Comparison of ENCODE assay signal across 10 cellular contexts in genomic region chr6:35300848-35301247, GRCh38. TPM values are rescaled to one million over a fixed set of nuclear protein-coding genes. Genes with fewer than 3 reads are reported as not detected.
DNase-seq lines count a peak whose midpoint lies in the region; ATAC-seq, FAIRE-seq and TF ChIP-seq lines count a peak whose summit lies in the region.
"Had no signal": no experiment of that assay in that cellular context is flagged by ENCODE, and none has a peak within 500 bp of the region (broad histone marks: within the 10 kb centered on the region; RNA-seq: fewer than 3 reads in every experiment).

No MANE protein-coding gene starts in this region.

- H3K9me3 Mint-ChIP-seq in activated B cell treated with CpG ODN at 0.5 μM for 24 hours (no peaks in the 10 kb centered on the region), immature natural killer cell (no peaks in the 10 kb centered on the region)

- H3K4me3 ChIP-seq in right atrium auricular region = no peak overlapping the region
- H3K4me3 ChIP-seq in upper lobe of left lung = no peak overlapping the region

- DNase-seq in cardiac septum (ENCODE audit: low spot score) (peak; percentile 67), right atrium auricular region (ENCODE audit: low spot score) (no peak), activated B cell treated with CpG ODN at 0.5 μM for 24 hours (no peak), immature natural killer cell (peak; percentile 55 to 59 (median 55)), upper lobe of left lung (peak in 1 of 2 donors; percentile 65), HT-29 (ENCODE audit: low spot score) (no peak), frontal cortex (ENCODE audit: low spot score in 2 of 2) (no peak)
- DNase-seq: IMR-90, NCI-H526 had no signal

- H3K27ac Mint-ChIP-seq in activated B cell treated with CpG ODN at 0.5 μM for 24 hours (peak overlapping the region; percentile 97), immature natural killer cell (peak overlapping the region; percentile 98 to 100 (median 99))

- no peaks in the 10 kb centered on the region for H3K36me3 ChIP-seq in right atrium auricular region
- peaks cover 0 to 4% (median under 1%) of the 10 kb centered on the region in 4 donors for H3K36me3 ChIP-seq in upper lobe of left lung

- H3K27ac ChIP-seq in right atrium auricular region (no peak overlapping the region), upper lobe of left lung (peak overlapping the region; percentile 56 to 92 (median 72))

- H3K27me3 ChIP-seq in right atrium auricular region (no peaks in the 10 kb centered on the region), upper lobe of left lung (no peaks in the 10 kb centered on the region)

- no peak for ATAC-seq in activated B cell treated with CpG ODN at 0.5 μM for 24 hours (ENCODE audit: low read depth)
- no peak for ATAC-seq in upper lobe of left lung (ENCODE audit: low FRiP score in 2 of 2)
- no peak for ATAC-seq in HG03108 (IDR thresholded peaks at IDR 0.05; ENCODE audit: unreplicated experiment)

- intact Hi-C loops in cardiac septum (cut with DNase I) = no loop called here
- intact Hi-C loops in activated B cell treated with CpG ODN at 0.5 μM for 24 hours (cut with micrococcal nuclease) = no loop called here

- CTCF ChIA-PET in activated B cell treated with CpG ODN at 0.5 μM for 24 hours (lab: Charles Lee) = interaction anchor here (0.9 to 7.6 kb wide), 2 partner anchors 26 to 149 kb away, joined by 8 to 146 read pairs; no protein-coding TSS in a partner anchor

- TF ChIP-seq CTCF in right atrium auricular region (IDR thresholded peaks at IDR 0.05) = no peak
- no peak for TF ChIP-seq CTCF in activated B cell treated with CpG ODN at 0.5 μM for 24 hours (IDR thresholded peaks at IDR 0.05)
- no peak for TF ChIP-seq CTCF in upper lobe of left lung (IDR thresholded peaks at IDR 0.05)

- no peak for FAIRE-seq in frontal cortex (lab: Jason Lieb, UNC)

- H3K4me3 Mint-ChIP-seq in activated B cell treated with CpG ODN at 0.5 μM for 24 hours = peak overlapping the region; percentile 85
- H3K4me3 Mint-ChIP-seq in immature natural killer cell = peak overlapping the region; percentile 80 to 93 (median 83)

- POLR2A ChIA-PET in activated B cell treated with CpG ODN at 0.5 μM for 24 hours (lab: Charles Lee) = interaction anchor here (0.6 to 2.4 kb wide), 9 partner anchors 11 to 728 kb away, joined by 3 to 14 read pairs (median 4); partner anchors contain the start of gene RPL10A

- TF ChIP-seq POLR2A in upper lobe of left lung (IDR thresholded peaks at IDR 0.05) = no peak

- H3K27me3 Mint-ChIP-seq in activated B cell treated with CpG ODN at 0.5 μM for 24 hours (no peaks in the 10 kb centered on the region), immature natural killer cell (ENCODE audit: low read depth in 3 of 3) (peaks cover 3 to 12% (median 4%) of the 10 kb centered on the region in 3 donors)

- no peak for TF ChIP-seq EP300 in upper lobe of left lung (IDR thresholded peaks at IDR 0.05)

- H3K9me3 ChIP-seq in right atrium auricular region (no peaks in the 10 kb centered on the region), upper lobe of left lung (no peaks in the 10 kb centered on the region)

- H3K36me3 Mint-ChIP-seq in activated B cell treated with CpG ODN at 0.5 μM for 24 hours (ENCODE audit: low read depth) (peaks cover 15% of the 10 kb centered on the region), immature natural killer cell (peaks cover 8 to 19% (median 19%) of the 10 kb centered on the region in 3 donors)

- H3K4me1 Mint-ChIP-seq in activated B cell treated with CpG ODN at 0.5 μM for 24 hours = peaks cover 70% of the 10 kb centered on the region
- peaks cover 67 to 69% of the 10 kb centered on the region in 2 donors for H3K4me1 Mint-ChIP-seq in immature natural killer cell

- H3K4me1 ChIP-seq in right atrium auricular region (peaks cover 0 to 28% of the 10 kb centered on the region in 2 donors), upper lobe of left lung (peaks cover 22 to 53% (median 41%) of the 10 kb centered on the region in 4 donors)

RNA-seq across cellular contexts. Expression of gene DEF6, which starts 3.2 kb away (rescaled TPM):
- 1.7 TPM for total RNA-seq in cardiac septum
- total RNA-seq in right atrium auricular region = 1 to 10 TPM; 1.4 to 2.2 TPM
- 68.7 and 79.9 TPM in 2 replicates for total RNA-seq in activated B cell treated with CpG ODN at 0.5 μM for 24 hours
- polyA plus RNA-seq in immature natural killer cell = 100 to 1,000 TPM in 1 of 3 donors, 10 to 100 TPM in 2; 90.7 to 226 (median 95.1) TPM
- 10 to 100 TPM in 5 of 6 donors, 1 to 10 TPM in 1; 10.0 to 39.8 (median 23.4) TPM for total RNA-seq in upper lobe of left lung
- total RNA-seq in HT-29 (2014; rRNA removed; shearing (Covaris generic)) = 2.0 and 3.2 TPM in 2 replicates
- 2.4 TPM for total RNA-seq in frontal cortex

RNA-seq across cellular contexts. Expression of gene ZNF76, which starts 41.3 kb away (rescaled TPM):
- 39.9 TPM for total RNA-seq in cardiac septum
- total RNA-seq in right atrium auricular region = 10 to 100 TPM; 25.4 to 26.0 TPM
- 54.8 and 57.9 TPM in 2 replicates for total RNA-seq in activated B cell treated with CpG ODN at 0.5 μM for 24 hours
- 10 to 100 TPM; 20.7 to 30.5 (median 27.9) TPM for polyA plus RNA-seq in immature natural killer cell
- 100 to 1,000 TPM in 2 of 6 donors, 10 to 100 TPM in 4; 26.8 to 242 (median 38.1) TPM for total RNA-seq in upper lobe of left lung
- 19.5 and 23.1 TPM in 2 replicates for total RNA-seq in HT-29 (2014; rRNA removed; shearing (Covaris generic))
- total RNA-seq in frontal cortex = 11.0 TPM

RNA-seq across cellular contexts. Expression of gene PPARD, which starts 41.5 kb away (rescaled TPM):
- total RNA-seq in cardiac septum (19.0 TPM), right atrium auricular region (10 to 100 TPM; 11.0 to 14.8 TPM), activated B cell treated with CpG ODN at 0.5 μM for 24 hours (20.2 and 21.4 TPM in 2 replicates), upper lobe of left lung (10 to 100 TPM; 14.8 to 48.2 (median 31.5) TPM), frontal cortex (1.6 TPM)
- 1 to 10 TPM in 2 of 3 donors, under 1 TPM in 1; 0.98 to 6.0 (median 2.0) TPM for polyA plus RNA-seq in immature natural killer cell
- 10.1 and 13.7 TPM in 2 replicates for total RNA-seq in HT-29 (2014; rRNA removed; shearing (Covaris generic))

Comparison
In these comparisons a context has a peak if more than half of its experiments do, and no peak if none do; other contexts are left out.
1. DNase-seq: peak in cardiac septum (single experiment) and immature natural killer cell (3 of 3); none in right atrium auricular region (single experiment), activated B cell treated with CpG ODN at 0.5 μM for 24 hours (single experiment), HT-29 (single experiment) and frontal cortex (0 of 2).
2. H3K27ac ChIP-seq: peak in upper lobe of left lung (4 of 4); none in right atrium auricular region (0 of 2).